Comparison of ENCODE assay signal across 1 cellular context in genomic region chr9:124038239-124038638, GRCh38.
TF ChIP-seq lines count a peak whose summit lies in the region.

No MANE protein-coding gene starts in this region.

TF ChIP-seq in HepG2, 621 proteins besides CTCF, POLR2A, EP300 and RAD21 (continued from another document):
- TF ChIP-seq ZUFSP (CRISPR knock-in tag; IDR thresholded peaks at IDR 0.05; ENCODE audit: borderline replicate concordance) (no peak), YEATS2 (CRISPR knock-in tag; IDR thresholded peaks at IDR 0.05; ENCODE audit: borderline replicate concordance) (no peak), ZNF281 (CRISPR knock-in tag; IDR thresholded peaks at IDR 0.05; ENCODE audit: borderline replicate concordance) (no peak), ZNF556 (CRISPR knock-in tag; IDR thresholded peaks at IDR 0.05; ENCODE audit: borderline replicate concordance) (no peak), TCF12 (IDR thresholded peaks at IDR 0.05) (no peak), TCF12 (CRISPR knock-in tag; IDR thresholded peaks at IDR 0.05) (no peak), ZNF740 (CRISPR knock-in tag; IDR thresholded peaks at IDR 0.05) (no peak), ZNF558 (CRISPR knock-in tag; IDR thresholded peaks at IDR 0.05; ENCODE audit: borderline replicate concordance) (no peak), ZNF18 (CRISPR knock-in tag; IDR thresholded peaks at IDR 0.05; ENCODE audit: insufficient replicate concordance) (no peak), ONECUT2 (CRISPR knock-in tag; IDR thresholded peaks at IDR 0.05) (no peak)
